10 cellular contexts compared by ENCODE assay signal in the genomic region with DNA sequence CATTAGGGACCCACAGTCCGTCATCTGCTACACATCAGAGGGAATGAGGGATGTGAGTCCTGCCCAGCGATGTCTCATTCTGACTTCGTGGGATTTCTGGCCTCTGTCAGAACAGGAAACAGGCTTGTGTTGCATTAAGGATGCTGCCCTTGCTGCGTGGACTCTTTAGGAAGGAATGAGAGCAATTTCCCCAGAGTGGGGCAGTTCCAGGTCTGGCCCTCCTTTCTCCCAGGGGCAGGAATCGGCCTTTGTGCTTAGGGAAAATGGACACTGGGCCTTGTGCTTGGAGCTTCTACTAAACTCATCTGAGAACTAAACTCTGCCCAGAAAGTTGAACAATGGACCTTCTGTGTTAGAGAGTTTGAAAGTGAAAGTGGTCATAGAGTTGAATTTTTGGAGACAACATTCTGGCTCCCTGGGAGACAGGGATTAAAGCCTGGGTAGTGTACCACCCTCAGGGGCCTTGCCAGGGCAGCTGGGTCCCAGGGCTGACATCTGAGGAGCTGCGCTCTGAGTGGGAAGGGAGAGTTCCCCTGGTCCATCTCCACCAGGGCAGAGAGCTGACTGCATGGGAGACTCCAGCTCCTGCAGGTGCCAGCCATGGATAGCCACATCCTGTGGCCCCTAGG. TPM values are rescaled to one million over a fixed set of nuclear protein-coding genes. Genes with fewer than 3 reads are reported as not detected.
A peak's percentile ranks its signal among the peaks of the same experiment; 100 is the strongest.
DNase-seq lines count a peak whose midpoint lies in the region; ATAC-seq lines count a peak whose summit lies in the region.
"Had no signal": no experiment of that assay in that cellular context is flagged by ENCODE, and none has a peak within 500 bp of the region (broad histone marks: within the 10 kb centered on the region; RNA-seq: fewer than 3 reads in every experiment).

No MANE protein-coding gene starts in this region.

- POLR2A ChIA-PET in activated CD4-positive, alpha-beta T cell treated with anti-CD3 and anti-CD28 coated beads, Interleukin-2, amount 10 ng/mL, durations not matched to agents 7 days and 5 days (lab: Charles Lee): no interaction called here

- in situ Hi-C loops in KBM-7 (cut with MboI; ENCODE audit: low pct_unique_long_range_greater_than_20kb, low sequenced_read_pairs): no loop called here

- no peaks in the 10 kb centered on the region for H3K9me3 Mint-ChIP-seq in activated CD4-positive, alpha-beta T cell treated with anti-CD3 and anti-CD28 coated beads, Interleukin-2, amount 10 ng/mL, durations not matched to agents 7 days and 5 days

- ATAC-seq in HG03439 (IDR thresholded peaks at IDR 0.05; ENCODE audit: unreplicated experiment) (no peak), GM18870 (IDR thresholded peaks at IDR 0.05; ENCODE audit: unreplicated experiment) (no peak)

- H3K4me3 ChIP-seq in muscle layer of duodenum (ENCODE audit: low read depth in 1 of 2, low read length in 2 of 2): no peak overlapping the region

- H3K4me3 Mint-ChIP-seq in activated CD4-positive, alpha-beta T cell treated with anti-CD3 and anti-CD28 coated beads, Interleukin-2, amount 10 ng/mL, durations not matched to agents 7 days and 5 days: no peak overlapping the region

- peaks cover 18 to 30% of the 10 kb centered on the region in 2 donors for H3K4me1 ChIP-seq in muscle layer of duodenum (ENCODE audit: control insufficient read depth in 1 of 2, insufficient read depth in 2 of 2, low read length in 2 of 2)

- CTCF ChIA-PET in activated CD4-positive, alpha-beta T cell treated with anti-CD3 and anti-CD28 coated beads, Interleukin-2, amount 10 ng/mL, durations not matched to agents 7 days and 5 days (lab: Charles Lee): interaction anchor here (1.2 kb wide), 2 partner anchors 14 to 32 kb away, joined by 3 to 4 read pairs; no protein-coding TSS in a partner anchor

- DNase-seq in AG08395 (ENCODE audit: low spot score) (peak; percentile 58), MV-4-11 (lab: John Stamatoyannopoulos, UW) (peak; percentile 43), epidermal melanocyte (ENCODE audit: insufficient read length, low spot score) (peak; percentile 92), KBM-7 (no peak)
- no peak for DNase-seq in activated CD4-positive, alpha-beta T cell treated with anti-CD3 and anti-CD28 coated beads, Interleukin-2, amount 10 ng/mL, durations not matched to agents 7 days and 5 days
- DNase-seq: GOT3; stimulated activated CD4-positive, alpha-beta T cell treated with anti-CD3 and anti-CD28 coated beads, Interleukin-2, amount 100 ng/mL, for 48 hours had no signal

- peaks cover 18% of the 10 kb centered on the region for H3K27me3 Mint-ChIP-seq in activated CD4-positive, alpha-beta T cell treated with anti-CD3 and anti-CD28 coated beads, Interleukin-2, amount 10 ng/mL, durations not matched to agents 7 days and 5 days

- peaks cover 24% of the 10 kb centered on the region for H3K4me1 Mint-ChIP-seq in activated CD4-positive, alpha-beta T cell treated with anti-CD3 and anti-CD28 coated beads, Interleukin-2, amount 10 ng/mL, durations not matched to agents 7 days and 5 days

- H3K27ac ChIP-seq in muscle layer of duodenum (ENCODE audit: low read length): peak overlapping the region; percentile 14

- H3K36me3 Mint-ChIP-seq in activated CD4-positive, alpha-beta T cell treated with anti-CD3 and anti-CD28 coated beads, Interleukin-2, amount 10 ng/mL, durations not matched to agents 7 days and 5 days (ENCODE audit: low read depth): no peaks in the 10 kb centered on the region

- H3K36me3 ChIP-seq in muscle layer of duodenum (ENCODE audit: control insufficient read depth in 1 of 2, insufficient read depth in 2 of 2, low read length in 2 of 2): no peaks in the 10 kb centered on the region

- no peaks in the 10 kb centered on the region for H3K9me3 ChIP-seq in muscle layer of duodenum (ENCODE audit: control insufficient read depth in 1 of 2, low read length in 2 of 2)

- H3K27me3 ChIP-seq in muscle layer of duodenum (ENCODE audit: low read depth, low read length): no peaks in the 10 kb centered on the region

- no peak overlapping the region for H3K27ac Mint-ChIP-seq in activated CD4-positive, alpha-beta T cell treated with anti-CD3 and anti-CD28 coated beads, Interleukin-2, amount 10 ng/mL, durations not matched to agents 7 days and 5 days

RNA-seq across cellular contexts. Expression of a gene that starts 37.8 kb away (rescaled TPM):
- total RNA-seq in activated CD4-positive, alpha-beta T cell treated with anti-CD3 and anti-CD28 coated beads, Interleukin-2, amount 10 ng/mL, durations not matched to agents 7 days and 5 days: under 1 TPM; 0.12 to 0.15 TPM

Comparison
In these comparisons a context has a peak if more than half of its experiments do, and no peak if none do; other contexts are left out.
1. DNase-seq: peak in AG08395 (single experiment), MV-4-11 (single experiment) and epidermal melanocyte (single experiment); none in activated CD4-positive, alpha-beta T cell treated with anti-CD3 and anti-CD28 coated beads, Interleukin-2, amount 10 ng/mL, durations not matched to agents 7 days and 5 days (single experiment) and KBM-7 (single experiment).